ENCODE assay signal across 1 cellular context in genomic region chr19:4182082-4182926, GRCh38.
A peak's percentile ranks its signal among the peaks of the same experiment; 100 is the strongest.
TF ChIP-seq lines count a peak whose summit lies in the region.

ANKRD24 (plus strand) TSS chr19:4182689; CDS start chr19:4186426, 3,737 bp downstream.
SIRT6 (minus strand) TSS chr19:4182563; CDS start chr19:4182539, 24 bp downstream.

TF ChIP-seq in H1, 55 proteins besides CTCF, POLR2A, EP300 and RAD21:
- no peak for TF ChIP-seq EZH2 (IDR thresholded peaks at IDR 0.05; ENCODE audit: low read depth, low read length, severe bottlenecking)
- TF ChIP-seq CTBP2 (IDR thresholded peaks at IDR 0.05; ENCODE audit: borderline replicate concordance, insufficient read depth, insufficient read length, low read length): no peak
- TF ChIP-seq, protein P1, sequence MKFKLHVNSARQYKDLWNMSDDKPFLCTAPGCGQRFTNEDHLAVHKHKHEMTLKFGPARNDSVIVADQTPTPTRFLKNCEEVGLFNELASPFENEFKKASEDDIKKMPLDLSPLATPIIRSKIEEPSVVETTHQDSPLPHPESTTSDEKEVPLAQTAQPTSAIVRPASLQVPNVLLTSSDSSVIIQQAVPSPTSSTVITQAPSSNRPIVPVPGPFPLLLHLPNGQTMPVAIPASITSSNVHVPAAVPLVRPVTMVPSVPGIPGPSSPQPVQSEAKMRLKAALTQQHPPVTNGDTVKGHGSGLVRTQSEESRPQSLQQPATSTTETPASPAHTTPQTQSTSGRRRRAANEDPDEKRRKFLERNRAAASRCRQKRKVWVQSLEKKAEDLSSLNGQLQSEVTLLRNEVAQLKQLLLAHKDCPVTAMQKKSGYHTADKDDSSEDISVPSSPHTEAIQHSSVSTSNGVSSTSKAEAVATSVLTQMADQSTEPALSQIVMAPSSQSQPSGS (IDR thresholded peaks at IDR 0.05; ENCODE audit: low read length): 0 out of 2 replicates have a peak, but pooled peaks have one; percentile 22
- 0 out of 2 replicates have a peak, but pooled peaks have one; percentile 40 for TF ChIP-seq POLR2AphosphoS5 (IDR thresholded peaks at IDR 0.05; ENCODE audit: low read depth, low read length)
- TF ChIP-seq RNF2 (IDR thresholded peaks at IDR 0.05; ENCODE audit: borderline replicate concordance, low read depth, low read length, missing control alignments, poor library complexity, severe bottlenecking): no peak
- TF ChIP-seq SUZ12 (IDR thresholded peaks at IDR 0.05; ENCODE audit: low read length): no peak
- TF ChIP-seq TEAD4 (IDR thresholded peaks at IDR 0.05; ENCODE audit: low read depth, low read length): no peak
- TF ChIP-seq FOSL1 (IDR thresholded peaks at IDR 0.05; ENCODE audit: insufficient read depth, low read depth, low read length): no peak
- TF ChIP-seq GTF2F1 (IDR thresholded peaks at IDR 0.05; ENCODE audit: borderline replicate concordance, low read depth, low read length): peak; percentile 71; the same call in 1 of the 2 replicates
- peak in 1 of 2 experiments; percentile 89; a peak in 1 of 4 replicates for TF ChIP-seq HDAC2 (IDR thresholded peaks at IDR 0.05; ENCODE audit: borderline replicate concordance in 1 of 2, low read depth in 2 of 2, low read length in 2 of 2)
- peak; percentile 97 for TF ChIP-seq GABPA (IDR thresholded peaks at IDR 0.05; ENCODE audit: borderline replicate concordance, insufficient read depth, low read length)
- no peak for TF ChIP-seq TAF1 (IDR thresholded peaks at IDR 0.05; ENCODE audit: low read depth, low read length)
- no peak for TF ChIP-seq JUND (IDR thresholded peaks at IDR 0.05; ENCODE audit: low read length)
- no peak for TF ChIP-seq BACH1 (IDR thresholded peaks at IDR 0.05; ENCODE audit: low read length)
- TF ChIP-seq BRCA1 (IDR thresholded peaks at IDR 0.05; ENCODE audit: low read depth, low read length): no peak
- TF ChIP-seq SP4 (IDR thresholded peaks at IDR 0.05; ENCODE audit: low read length): no peak
- peak; percentile 90 for TF ChIP-seq KDM1A (IDR thresholded peaks at IDR 0.05; ENCODE audit: borderline replicate concordance, low read length)
- TF ChIP-seq ZNF274 (IDR thresholded peaks at IDR 0.05; ENCODE audit: borderline replicate concordance, extremely low read depth, low read length): no peak
- no peak for TF ChIP-seq NANOG (IDR thresholded peaks at IDR 0.05; ENCODE audit: insufficient read depth, low read depth, low read length, poor library complexity, severe bottlenecking)
- 0 out of 2 replicates have a peak, but pooled peaks have one; percentile 20 for TF ChIP-seq YY1 (IDR thresholded peaks at IDR 0.05; ENCODE audit: low read depth, low read length)
- no peak for TF ChIP-seq SRF (IDR thresholded peaks at IDR 0.05; ENCODE audit: low read depth, low read length)
- TF ChIP-seq JUN (IDR thresholded peaks at IDR 0.05; ENCODE audit: low read depth, low read length): no peak
- TF ChIP-seq TBP (IDR thresholded peaks at IDR 0.05; ENCODE audit: low read depth, low read length): peak; percentile 42; the same call in 1 of the 2 replicates
- no peak for TF ChIP-seq CHD7 (IDR thresholded peaks at IDR 0.05; ENCODE audit: insufficient replicate concordance, low read length)
- no peak for TF ChIP-seq USF2 (IDR thresholded peaks at IDR 0.05; ENCODE audit: low read length)
- peak; percentile 55; the same call in 1 of the 2 replicates for TF ChIP-seq KDM5A (IDR thresholded peaks at IDR 0.05; ENCODE audit: low read length)
- peak; percentile 77 for TF ChIP-seq CREB1 (IDR thresholded peaks at IDR 0.05)
- TF ChIP-seq SP1 (IDR thresholded peaks at IDR 0.05; ENCODE audit: low read depth, low read length): 0 out of 2 replicates have a peak, but pooled peaks have one; percentile 30
- TF ChIP-seq SIRT6 (IDR thresholded peaks at IDR 0.05; ENCODE audit: low read length): no peak
- TF ChIP-seq CHD2 (IDR thresholded peaks at IDR 0.05; ENCODE audit: low read length): peak; percentile 25; the same call in 1 of the 2 replicates
- peak; percentile 59; the same call in 1 of the 2 replicates for TF ChIP-seq EGR1 (IDR thresholded peaks at IDR 0.05; ENCODE audit: borderline replicate concordance, low read depth, low read length)
- no peak for TF ChIP-seq CEBPB (IDR thresholded peaks at IDR 0.05; ENCODE audit: low read depth, low read length)
- TF ChIP-seq ASH2L (IDR thresholded peaks at IDR 0.05; ENCODE audit: low read length): peak; percentile 94
- TF ChIP-seq RBBP5 (IDR thresholded peaks at IDR 0.05; ENCODE audit: borderline replicate concordance, low read depth, low read length): peak; percentile 37; the same call in 1 of the 2 replicates
- TF ChIP-seq SIX5 (IDR thresholded peaks at IDR 0.05; ENCODE audit: low read depth, low read length): no peak; the same call in 1 of the 2 replicates
- peak; percentile 79 for TF ChIP-seq PHF8 (conservative IDR thresholded peaks at IDR 0.05; ENCODE audit: low read depth, low read length)
- peak in 1 of 2 experiments; percentile 95; a peak in 3 of 4 replicates for TF ChIP-seq SIN3A (conservative IDR thresholded peaks at IDR 0.05 in 1 of 2, IDR thresholded peaks at IDR 0.05 in 1 of 2; ENCODE audit: low read depth in 1 of 2, low read length in 2 of 2)
- TF ChIP-seq MAX (IDR thresholded peaks at IDR 0.05): peak; percentile 49
- TF ChIP-seq, protein P2, sequence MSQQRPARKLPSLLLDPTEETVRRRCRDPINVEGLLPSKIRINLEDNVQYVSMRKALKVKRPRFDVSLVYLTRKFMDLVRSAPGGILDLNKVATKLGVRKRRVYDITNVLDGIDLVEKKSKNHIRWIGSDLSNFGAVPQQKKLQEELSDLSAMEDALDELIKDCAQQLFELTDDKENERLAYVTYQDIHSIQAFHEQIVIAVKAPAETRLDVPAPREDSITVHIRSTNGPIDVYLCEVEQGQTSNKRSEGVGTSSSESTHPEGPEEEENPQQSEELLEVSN (IDR thresholded peaks at IDR 0.05): 0 out of 2 replicates have a peak, but pooled peaks have one; percentile 29
- no peak for TF ChIP-seq TCF12 (IDR thresholded peaks at IDR 0.05; ENCODE audit: low read depth, low read length)
- TF ChIP-seq SP2 (IDR thresholded peaks at IDR 0.05; ENCODE audit: low read length): no peak
- peak; percentile 70 for TF ChIP-seq SAP30 (IDR thresholded peaks at IDR 0.05; ENCODE audit: insufficient read depth, insufficient replicate concordance, low read length)
- no peak for TF ChIP-seq POU5F1 (IDR thresholded peaks at IDR 0.05; ENCODE audit: low read depth, low read length)
- TF ChIP-seq BCL11A (IDR thresholded peaks at IDR 0.05; ENCODE audit: low read depth in 2 of 2, low read length in 2 of 2): no peak
- no peak for TF ChIP-seq RXRA (IDR thresholded peaks at IDR 0.05; ENCODE audit: insufficient read depth, low read depth, low read length)
- no peak for TF ChIP-seq RFX5 (IDR thresholded peaks at IDR 0.05; ENCODE audit: borderline replicate concordance, low read depth, low read length)
- no peak for TF ChIP-seq CBX5 (IDR thresholded peaks at IDR 0.05; ENCODE audit: low read depth, low read length)
- TF ChIP-seq MAFK (IDR thresholded peaks at IDR 0.05; ENCODE audit: low read depth, low read length): no peak
- TF ChIP-seq TAF7 (optimal IDR thresholded peaks at IDR 0.05; ENCODE audit: borderline replicate concordance, low read depth, low read length): peak; percentile 27
- TF ChIP-seq KDM4A (IDR thresholded peaks at IDR 0.05; ENCODE audit: low read depth, low read length, severe bottlenecking): peak; percentile 82
- TF ChIP-seq CBX8 (IDR thresholded peaks at IDR 0.05; ENCODE audit: borderline replicate concordance, low read depth, low read length): no peak
- no peak for TF ChIP-seq HDAC6 (IDR thresholded peaks at IDR 0.05; ENCODE audit: low read depth, low read length)
- TF ChIP-seq ATF3 (IDR thresholded peaks at IDR 0.05; ENCODE audit: insufficient read depth, low read depth, low read length): peak; percentile 50
- peak; percentile 89 for TF ChIP-seq NRF1 (IDR thresholded peaks at IDR 0.05; ENCODE audit: low read depth, low read length)
- no peak; the same call in 1 of the 2 replicates for TF ChIP-seq CHD1 (IDR thresholded peaks at IDR 0.05; ENCODE audit: low read depth, low read length)
